7 cellular contexts compared by ENCODE assay signal in genomic region chr19:53076984-53077383, GRCh38.
DNase-seq lines count a peak whose midpoint lies in the region; ATAC-seq and TF ChIP-seq lines count a peak whose summit lies in the region.

No MANE protein-coding gene starts in this region.

- H3K9me3 ChIP-seq in iPS DF 6.9 (ENCODE audit: control insufficient read depth, insufficient read depth, low read length), result no peaks in the 10 kb centered on the region

- no peak overlapping the region for H3K27ac Mint-ChIP-seq in stimulated activated naive B cell treated with anti-CD40 and anti-IgM and Interleukin-4, amounts not matched to agents 10 μg/mL and 1 μg/mL and 100 μg/mL, for 72 hours

- H3K27me3 Mint-ChIP-seq in stimulated activated naive B cell treated with anti-CD40 and anti-IgM and Interleukin-4, amounts not matched to agents 10 μg/mL and 1 μg/mL and 100 μg/mL, for 72 hours, result no peaks in the 10 kb centered on the region

- H3K4me3 Mint-ChIP-seq in stimulated activated naive B cell treated with anti-CD40 and anti-IgM and Interleukin-4, amounts not matched to agents 10 μg/mL and 1 μg/mL and 100 μg/mL, for 72 hours, result no peak overlapping the region

- peaks cover 5% of the 10 kb centered on the region; the same call in 1 of the 2 replicates for H3K36me3 ChIP-seq in iPS DF 6.9 (ENCODE audit: control insufficient read depth, insufficient read depth, low read length)

- H3K9me3 Mint-ChIP-seq in stimulated activated naive B cell treated with anti-CD40 and anti-IgM and Interleukin-4, amounts not matched to agents 10 μg/mL and 1 μg/mL and 100 μg/mL, for 72 hours, result peaks cover 14 to 29% of the 10 kb centered on the region in 2 donors

- CTCF ChIA-PET in HEK293T (lab: Yijun Ruan, JAX), result no interaction called here

- peak; percentile 47 for TF ChIP-seq CTCF in astrocyte of the cerebellum (IDR thresholded peaks at IDR 0.05; ENCODE audit: low read depth, low read length, missing control alignments)
- TF ChIP-seq CTCF in GM13976 (IDR thresholded peaks at IDR 0.05; ENCODE audit: borderline replicate concordance, control extremely low read depth, extremely low read depth, insufficient read depth, missing control alignments), result no peak

- DNase-seq in HEK293T (ENCODE audit: extremely low spot score) (peak; percentile 18), astrocyte of the cerebellum (ENCODE audit: low read depth) (no peak), iPS DF 6.9 (ENCODE audit: low read depth, low spot score) (peak; percentile 85), GM13976 (ENCODE audit: low spot score) (no peak), NCI-H1694 treated with DMSO at 0.1 percent for 48 hours (lab: John Stamatoyannopoulos, UW) (no peak)
- DNase-seq in stimulated activated naive B cell treated with anti-CD40 and anti-IgM and Interleukin-4, amounts not matched to agents 10 μg/mL and 1 μg/mL and 100 μg/mL, for 72 hours, result peak; percentile 7
- DNase-seq in activated CD4-positive, alpha-beta T cell treated with anti-CD3 and anti-CD28 coated beads for 4 hours, result no peak

- H3K27ac ChIP-seq in iPS DF 6.9 (ENCODE audit: low read length), result no peak overlapping the region

- WGBS in iPS DF 6.9 (ENCODE audit: insufficient coverage, insufficient read length), result no CpG with 5 or more reads among the region's 10 CpGs

- peak; percentile 65 to 67 for ATAC-seq in stimulated activated naive B cell treated with anti-CD40 and anti-IgM and Interleukin-4, amounts not matched to agents 10 μg/mL and 1 μg/mL and 100 μg/mL, for 72 hours (replicated peaks)

- no peaks in the 10 kb centered on the region for H3K4me1 ChIP-seq in iPS DF 6.9 (ENCODE audit: control insufficient read depth, insufficient read depth, low read length)

- H3K4me3 ChIP-seq in astrocyte of the cerebellum (ENCODE audit: low read depth, low read length) (no peak overlapping the region), iPS DF 6.9 (ENCODE audit: low read length) (no peak overlapping the region)

- peaks cover 69 to 89% of the 10 kb centered on the region in 2 donors for H3K36me3 Mint-ChIP-seq in stimulated activated naive B cell treated with anti-CD40 and anti-IgM and Interleukin-4, amounts not matched to agents 10 μg/mL and 1 μg/mL and 100 μg/mL, for 72 hours

- POLR2A ChIA-PET in HEK293T (lab: Yijun Ruan, JAX), result no interaction called here

- H3K4me1 Mint-ChIP-seq in stimulated activated naive B cell treated with anti-CD40 and anti-IgM and Interleukin-4, amounts not matched to agents 10 μg/mL and 1 μg/mL and 100 μg/mL, for 72 hours, result peaks cover 3 to 30% of the 10 kb centered on the region in 2 donors

- in situ Hi-C loops in astrocyte of the cerebellum (cut with HindIII; ENCODE audit: low sequenced_read_pairs), result no loop called here
- in situ Hi-C loops in GM13976 (cut with MboI; ENCODE audit: low sequenced_read_pairs, unreplicated experiment), result no loop called here

- H3K27me3 ChIP-seq in iPS DF 6.9 (ENCODE audit: control insufficient read depth, insufficient read depth, low read length), result no peaks in the 10 kb centered on the region

TF ChIP-seq in HEK293T, 16 proteins besides CTCF, POLR2A, EP300 and RAD21:
- TF ChIP-seq BHLHE40 (IDR thresholded peaks at IDR 0.05; ENCODE audit: borderline replicate concordance) (no peak), ZNF384 (IDR thresholded peaks at IDR 0.05) (no peak), ARNT (IDR thresholded peaks at IDR 0.05) (no peak), NFRKB (IDR thresholded peaks at IDR 0.05) (no peak), PKNOX1 (IDR thresholded peaks at IDR 0.05) (no peak), ELF4 (IDR thresholded peaks at IDR 0.05) (no peak), SP1 (IDR thresholded peaks at IDR 0.05) (no peak), FOXM1 (IDR thresholded peaks at IDR 0.05; ENCODE audit: borderline replicate concordance) (no peak)

Comparison
In these comparisons a context has a peak if more than half of its experiments do, and no peak if none do; other contexts are left out.
1. DNase-seq: peak in HEK293T (single experiment), iPS DF 6.9 (single experiment) and stimulated activated naive B cell treated with anti-CD40 and anti-IgM and Interleukin-4, amounts not matched to agents 10 μg/mL and 1 μg/mL and 100 μg/mL, for 72 hours (single experiment); none in astrocyte of the cerebellum (single experiment), GM13976 (single experiment), NCI-H1694 treated with DMSO at 0.1 percent for 48 hours (single experiment) and activated CD4-positive, alpha-beta T cell treated with anti-CD3 and anti-CD28 coated beads for 4 hours (0 of 2).